Comparison of ENCODE assay signal across 1 cellular context in genomic region chr2:44544991-44545390, GRCh38.
TF ChIP-seq lines count a peak whose summit lies in the region.

No MANE protein-coding gene starts in this region.

TF ChIP-seq in GM23338, 12 proteins besides CTCF, POLR2A, EP300 and RAD21:
- TF ChIP-seq ZNF462 (CRISPR knock-in tag; IDR thresholded peaks at IDR 0.05) (no peak), ZNF114 (CRISPR knock-in tag; IDR thresholded peaks at IDR 0.05) (no peak)
